In the genomic region with DNA sequence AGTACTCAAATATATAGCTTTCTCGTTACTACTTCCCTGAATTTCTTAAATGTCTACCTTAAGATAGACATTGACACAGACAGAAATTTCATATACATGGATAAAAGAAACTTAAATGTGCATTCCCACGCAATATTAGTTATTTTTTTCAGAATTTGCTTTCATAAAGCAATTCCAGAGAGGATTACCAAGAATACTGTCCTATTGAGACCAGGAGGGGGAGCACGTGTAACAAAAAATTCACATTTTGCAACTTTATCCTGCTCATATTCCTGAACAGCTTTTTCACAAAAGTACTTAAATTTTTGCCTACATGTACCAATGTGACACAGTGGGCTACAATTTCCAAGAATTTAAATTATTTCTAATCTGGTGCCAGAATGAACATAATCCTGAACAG, we compare ENCODE assay signal across 9 cellular contexts. TPM values are rescaled to one million over a fixed set of nuclear protein-coding genes. Genes with fewer than 3 reads are reported as not detected.
DNase-seq lines count a peak whose midpoint lies in the region; ATAC-seq lines count a peak whose summit lies in the region.
"Had no signal": no experiment of that assay in that cellular context is flagged by ENCODE, and none has a peak within 500 bp of the region (broad histone marks: within the 10 kb centered on the region; RNA-seq: fewer than 3 reads in every experiment).

No MANE protein-coding gene starts in this region.

- ATAC-seq in GM21717 (IDR thresholded peaks at IDR 0.05; ENCODE audit: unreplicated experiment) (no peak), HG02571 (IDR thresholded peaks at IDR 0.05; ENCODE audit: unreplicated experiment) (no peak), HG03135 (IDR thresholded peaks at IDR 0.05; ENCODE audit: unreplicated experiment) (no peak)

- DNase-seq in SIG-M5 treated with dmso at 0.1 percent for 504 hours (lab: John Stamatoyannopoulos, UW; ENCODE audit: unreplicated experiment), result peak; percentile 28
- no peak for DNase-seq in SIG-M5 (lab: John Stamatoyannopoulos, UW)
- peak; percentile 54 for DNase-seq in NCI-H2227 treated with DMSO at 0.1 percent for 48 hours (lab: John Stamatoyannopoulos, UW)
- DNase-seq in cerebellum (ENCODE audit: low spot score), result peak; percentile 17
- peak; percentile 60 for DNase-seq in myocyte (ENCODE audit: low read depth)
- DNase-seq: activated naive CD8-positive, alpha-beta T cell treated with anti-CD3 and anti-CD28 coated beads, Interleukin-2, amount 10 ng/mL, durations not matched to agents 7 days and 5 days had no signal

RNA-seq across cellular contexts. Expression of a gene that starts 30.7 kb away (rescaled TPM):
- 43.7 TPM for total RNA-seq in cerebellum
- 34.7 and 34.9 TPM in 2 replicates for total RNA-seq in myocyte
- polyA plus RNA-seq in myocyte (2012), result 36.4 TPM
